In genomic region chr3:190281308-190282051, GRCh38 we compare ENCODE assay signal across 13 cellular contexts. TPM values are rescaled to one million over a fixed set of nuclear protein-coding genes. Genes with fewer than 3 reads are reported as not detected.
DNase-seq lines count a peak whose midpoint lies in the region; ATAC-seq and TF ChIP-seq lines count a peak whose summit lies in the region.
"Had no signal": no experiment of that assay in that cellular context is flagged by ENCODE, and none has a peak within 500 bp of the region (broad histone marks: within the 10 kb centered on the region; RNA-seq: fewer than 3 reads in every experiment).

No MANE protein-coding gene starts in this region.

- DNase-seq in HCEC 1CT, result peak; percentile 51
- DNase-seq in RPMI7951 (ENCODE audit: low read depth), result peak; percentile 47
- DNase-seq in foreskin fibroblast, result peak; percentile 65 to 75
- DNase-seq in pons (ENCODE audit: low spot score), result peak; percentile 24
- no peak for DNase-seq in CD14-positive monocyte (ENCODE audit: low spot score)
- DNase-seq in stimulated activated CD4-positive, alpha-beta T cell treated with anti-CD3 and anti-CD28 coated beads, Interleukin-4, amount 100 ng/mL, for 24 hours, result no peak
- DNase-seq: activated gamma-delta T cell treated with Interleukin-2 at 50 U/mL for 16 hours, midbrain, NCI-H510A had no signal

- intact Hi-C loops in CD14-positive monocyte (cut with micrococcal nuclease), result no loop called here

- H3K4me3 ChIP-seq in foreskin fibroblast (ENCODE audit: low read depth in 1 of 2, low read length in 2 of 2), result no peak overlapping the region
- H3K4me3 ChIP-seq: vagina had no signal

- H3K9me3 Mint-ChIP-seq in CD14-positive monocyte, result peaks cover 10 to 12% (median 11%) of the 10 kb centered on the region in 7 donors

- no peak overlapping the region for H3K4me3 Mint-ChIP-seq in CD14-positive monocyte

- peaks cover 0 to 1% (median 0%) of the 10 kb centered on the region in 3 donors for H3K27me3 Mint-ChIP-seq in CD14-positive monocyte (ENCODE audit: low read depth in 3 of 3)

- H3K36me3 Mint-ChIP-seq in CD14-positive monocyte, result no peaks in the 10 kb centered on the region

- peaks cover 2% of the 10 kb centered on the region for H3K4me1 Mint-ChIP-seq in CD14-positive monocyte

- no peak for ATAC-seq in HG02759 (IDR thresholded peaks at IDR 0.05; ENCODE audit: unreplicated experiment)
- no peak for ATAC-seq in GM21526 (IDR thresholded peaks at IDR 0.05; ENCODE audit: low FRiP score, unreplicated experiment)
- ATAC-seq: SK-N-SH treated with all-trans-retinoic acid at 6 μM for 48 hours had no signal

- no peak overlapping the region for H3K27ac Mint-ChIP-seq in CD14-positive monocyte

- TF ChIP-seq CTCF in foreskin fibroblast (IDR thresholded peaks at IDR 0.05; ENCODE audit: low read depth, low read length) (no peak), CD14-positive monocyte (IDR thresholded peaks at IDR 0.05) (no peak)

RNA-seq across cellular contexts. Expression of gene CLDN1, which starts 40.8 kb away (rescaled TPM):
- total RNA-seq in RPMI7951 (2014; rRNA removed; shearing (Covaris generic)), result 0.59 and 1.3 TPM in 2 replicates
- not detected for polyA plus RNA-seq in CD14-positive monocyte

Comparison
In these comparisons a context has a peak if more than half of its experiments do, and no peak if none do; other contexts are left out.
1. DNase-seq: peak in HCEC 1CT (single experiment), RPMI7951 (single experiment), foreskin fibroblast (2 of 2) and pons (single experiment); none in CD14-positive monocyte (single experiment) and stimulated activated CD4-positive, alpha-beta T cell treated with anti-CD3 and anti-CD28 coated beads, Interleukin-4, amount 100 ng/mL, for 24 hours (single experiment).